Comparison of ENCODE assay signal across 1 cellular context in genomic region chr2:217797661-217798069, GRCh38.
TF ChIP-seq lines count a peak whose summit lies in the region.

No MANE protein-coding gene starts in this region.

TF ChIP-seq in K562, 482 proteins besides CTCF, POLR2A, EP300 and RAD21 (continued from another document and continues in another):
- TF ChIP-seq ZNF518B (CRISPR knock-in tag; IDR thresholded peaks at IDR 0.05) (no peak), TAF9B (IDR thresholded peaks at IDR 0.05; ENCODE audit: partially characterized antibody) (no peak), SMARCC2 (IDR thresholded peaks at IDR 0.05; ENCODE audit: low read depth) (no peak), RBM17 (IDR thresholded peaks at IDR 0.05; ENCODE audit: borderline replicate concordance, low read depth, low read length) (no peak), POLR3G (IDR thresholded peaks at IDR 0.05; ENCODE audit: extremely low read depth, insufficient read length, insufficient replicate concordance) (no peak), ARID1B (IDR thresholded peaks at IDR 0.05) (0 out of 2 replicates have a peak, but pooled peaks have one; percentile 14), HNRNPLL (IDR thresholded peaks at IDR 0.05; ENCODE audit: low read depth, low read length, poor library complexity, severe bottlenecking) (no peak), HCFC1 (IDR thresholded peaks at IDR 0.05; ENCODE audit: low read depth, low read length) (no peak), USF2 (CRISPR knock-in tag; IDR thresholded peaks at IDR 0.05) (no peak), STAG1 (CRISPR knock-in tag; IDR thresholded peaks at IDR 0.05; ENCODE audit: borderline replicate concordance) (no peak), GMEB1 (CRISPR knock-in tag; IDR thresholded peaks at IDR 0.05) (no peak), JUND (IDR thresholded peaks at IDR 0.05; ENCODE audit: borderline replicate concordance, low read depth, low read length) (peak; percentile 28; the same call in 1 of the 2 replicates), JUND (tag; IDR thresholded peaks at IDR 0.05; ENCODE audit: borderline replicate concordance, low read depth, low read length) (peak; percentile 61; the same call in 2 of the 3 replicates), LCOR (CRISPR knock-in tag; IDR thresholded peaks at IDR 0.05) (no peak), NFE2L1 (tag; IDR thresholded peaks at IDR 0.05; ENCODE audit: borderline replicate concordance, low read depth) (peak; percentile 55), HMG20A (CRISPR knock-in tag; conservative IDR thresholded peaks at IDR 0.05) (no peak), ZNF507 (tag; conservative IDR thresholded peaks at IDR 0.05) (no peak), NFIC (IDR thresholded peaks at IDR 0.05) (peak; percentile 88), NRF1 (conservative IDR thresholded peaks at IDR 0.05 in 1 of 2, IDR thresholded peaks at IDR 0.05 in 1 of 2) (0 out of 4 replicates have a peak, but pooled peaks of 1 of the 2 experiments have one; percentile 14), POLR2B (IDR thresholded peaks at IDR 0.05; ENCODE audit: low read depth, partially characterized antibody) (no peak), ZNF316 (IDR thresholded peaks at IDR 0.05) (peak; percentile 90), ATF1 (CRISPR knock-in tag; IDR thresholded peaks at IDR 0.05) (no peak), ATF1 (tag; IDR thresholded peaks at IDR 0.05) (no peak), ETV5 (CRISPR knock-in tag; IDR thresholded peaks at IDR 0.05; ENCODE audit: low read depth) (no peak), HDGF (IDR thresholded peaks at IDR 0.05) (no peak), HDAC1 (IDR thresholded peaks at IDR 0.05) (no peak), PTTG1 (tag; IDR thresholded peaks at IDR 0.05; ENCODE audit: low read depth) (no peak), ETS1 (conservative IDR thresholded peaks at IDR 0.05; ENCODE audit: control insufficient read depth, low read depth, low read length) (no peak), SIN3A (IDR thresholded peaks at IDR 0.05; ENCODE audit: borderline replicate concordance in 2 of 2, control insufficient read depth in 1 of 2, low read depth in 2 of 2, low read length in 2 of 2) (no peak)
- TF ChIP-seq, protein P1, sequence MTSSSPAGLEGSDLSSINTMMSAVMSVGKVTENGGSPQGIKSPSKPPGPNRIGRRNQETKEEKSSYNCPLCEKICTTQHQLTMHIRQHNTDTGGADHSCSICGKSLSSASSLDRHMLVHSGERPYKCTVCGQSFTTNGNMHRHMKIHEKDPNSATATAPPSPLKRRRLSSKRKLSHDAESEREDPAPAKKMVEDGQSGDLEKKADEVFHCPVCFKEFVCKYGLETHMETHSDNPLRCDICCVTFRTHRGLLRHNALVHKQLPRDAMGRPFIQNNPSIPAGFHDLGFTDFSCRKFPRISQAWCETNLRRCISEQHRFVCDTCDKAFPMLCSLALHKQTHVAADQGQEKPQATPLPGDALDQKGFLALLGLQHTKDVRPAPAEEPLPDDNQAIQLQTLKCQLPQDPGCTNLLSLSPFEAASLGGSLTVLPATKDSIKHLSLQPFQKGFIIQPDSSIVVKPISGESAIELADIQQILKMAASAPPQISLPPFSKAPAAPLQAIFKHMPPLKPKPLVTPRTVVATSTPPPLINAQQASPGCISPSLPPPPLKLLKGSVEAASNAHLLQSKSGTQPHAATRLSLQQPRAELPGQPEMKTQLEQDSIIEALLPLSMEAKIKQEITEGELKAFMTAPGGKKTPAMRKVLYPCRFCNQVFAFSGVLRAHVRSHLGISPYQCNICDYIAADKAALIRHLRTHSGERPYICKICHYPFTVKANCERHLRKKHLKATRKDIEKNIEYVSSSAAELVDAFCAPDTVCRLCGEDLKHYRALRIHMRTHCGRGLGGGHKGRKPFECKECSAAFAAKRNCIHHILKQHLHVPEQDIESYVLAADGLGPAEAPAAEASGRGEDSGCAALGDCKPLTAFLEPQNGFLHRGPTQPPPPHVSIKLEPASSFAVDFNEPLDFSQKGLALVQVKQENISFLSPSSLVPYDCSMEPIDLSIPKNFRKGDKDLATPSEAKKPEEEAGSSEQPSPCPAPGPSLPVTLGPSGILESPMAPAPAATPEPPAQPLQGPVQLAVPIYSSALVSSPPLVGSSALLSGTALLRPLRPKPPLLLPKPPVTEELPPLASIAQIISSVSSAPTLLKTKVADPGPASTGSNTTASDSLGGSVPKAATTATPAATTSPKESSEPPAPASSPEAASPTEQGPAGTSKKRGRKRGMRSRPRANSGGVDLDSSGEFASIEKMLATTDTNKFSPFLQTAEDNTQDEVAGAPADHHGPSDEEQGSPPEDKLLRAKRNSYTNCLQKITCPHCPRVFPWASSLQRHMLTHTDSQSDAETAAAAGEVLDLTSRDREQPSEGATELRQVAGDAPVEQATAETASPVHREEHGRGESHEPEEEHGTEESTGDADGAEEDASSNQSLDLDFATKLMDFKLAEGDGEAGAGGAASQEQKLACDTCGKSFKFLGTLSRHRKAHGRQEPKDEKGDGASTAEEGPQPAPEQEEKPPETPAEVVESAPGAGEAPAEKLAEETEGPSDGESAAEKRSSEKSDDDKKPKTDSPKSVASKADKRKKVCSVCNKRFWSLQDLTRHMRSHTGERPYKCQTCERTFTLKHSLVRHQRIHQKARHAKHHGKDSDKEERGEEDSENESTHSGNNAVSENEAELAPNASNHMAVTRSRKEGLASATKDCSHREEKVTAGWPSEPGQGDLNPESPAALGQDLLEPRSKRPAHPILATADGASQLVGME (CRISPR knock-in tag; IDR thresholded peaks at IDR 0.05) = no peak
- TF ChIP-seq, protein P2, sequence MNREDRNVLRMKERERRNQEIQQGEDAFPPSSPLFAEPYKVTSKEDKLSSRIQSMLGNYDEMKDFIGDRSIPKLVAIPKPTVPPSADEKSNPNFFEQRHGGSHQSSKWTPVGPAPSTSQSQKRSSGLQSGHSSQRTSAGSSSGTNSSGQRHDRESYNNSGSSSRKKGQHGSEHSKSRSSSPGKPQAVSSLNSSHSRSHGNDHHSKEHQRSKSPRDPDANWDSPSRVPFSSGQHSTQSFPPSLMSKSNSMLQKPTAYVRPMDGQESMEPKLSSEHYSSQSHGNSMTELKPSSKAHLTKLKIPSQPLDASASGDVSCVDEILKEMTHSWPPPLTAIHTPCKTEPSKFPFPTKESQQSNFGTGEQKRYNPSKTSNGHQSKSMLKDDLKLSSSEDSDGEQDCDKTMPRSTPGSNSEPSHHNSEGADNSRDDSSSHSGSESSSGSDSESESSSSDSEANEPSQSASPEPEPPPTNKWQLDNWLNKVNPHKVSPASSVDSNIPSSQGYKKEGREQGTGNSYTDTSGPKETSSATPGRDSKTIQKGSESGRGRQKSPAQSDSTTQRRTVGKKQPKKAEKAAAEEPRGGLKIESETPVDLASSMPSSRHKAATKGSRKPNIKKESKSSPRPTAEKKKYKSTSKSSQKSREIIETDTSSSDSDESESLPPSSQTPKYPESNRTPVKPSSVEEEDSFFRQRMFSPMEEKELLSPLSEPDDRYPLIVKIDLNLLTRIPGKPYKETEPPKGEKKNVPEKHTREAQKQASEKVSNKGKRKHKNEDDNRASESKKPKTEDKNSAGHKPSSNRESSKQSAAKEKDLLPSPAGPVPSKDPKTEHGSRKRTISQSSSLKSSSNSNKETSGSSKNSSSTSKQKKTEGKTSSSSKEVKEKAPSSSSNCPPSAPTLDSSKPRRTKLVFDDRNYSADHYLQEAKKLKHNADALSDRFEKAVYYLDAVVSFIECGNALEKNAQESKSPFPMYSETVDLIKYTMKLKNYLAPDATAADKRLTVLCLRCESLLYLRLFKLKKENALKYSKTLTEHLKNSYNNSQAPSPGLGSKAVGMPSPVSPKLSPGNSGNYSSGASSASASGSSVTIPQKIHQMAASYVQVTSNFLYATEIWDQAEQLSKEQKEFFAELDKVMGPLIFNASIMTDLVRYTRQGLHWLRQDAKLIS (CRISPR knock-in tag; IDR thresholded peaks at IDR 0.05) = no peak
- TF ChIP-seq, protein P3, sequence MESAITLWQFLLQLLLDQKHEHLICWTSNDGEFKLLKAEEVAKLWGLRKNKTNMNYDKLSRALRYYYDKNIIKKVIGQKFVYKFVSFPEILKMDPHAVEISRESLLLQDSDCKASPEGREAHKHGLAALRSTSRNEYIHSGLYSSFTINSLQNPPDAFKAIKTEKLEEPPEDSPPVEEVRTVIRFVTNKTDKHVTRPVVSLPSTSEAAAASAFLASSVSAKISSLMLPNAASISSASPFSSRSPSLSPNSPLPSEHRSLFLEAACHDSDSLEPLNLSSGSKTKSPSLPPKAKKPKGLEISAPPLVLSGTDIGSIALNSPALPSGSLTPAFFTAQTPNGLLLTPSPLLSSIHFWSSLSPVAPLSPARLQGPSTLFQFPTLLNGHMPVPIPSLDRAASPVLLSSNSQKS (CRISPR knock-in tag; IDR thresholded peaks at IDR 0.05) = no peak
- TF ChIP-seq, protein P4, sequence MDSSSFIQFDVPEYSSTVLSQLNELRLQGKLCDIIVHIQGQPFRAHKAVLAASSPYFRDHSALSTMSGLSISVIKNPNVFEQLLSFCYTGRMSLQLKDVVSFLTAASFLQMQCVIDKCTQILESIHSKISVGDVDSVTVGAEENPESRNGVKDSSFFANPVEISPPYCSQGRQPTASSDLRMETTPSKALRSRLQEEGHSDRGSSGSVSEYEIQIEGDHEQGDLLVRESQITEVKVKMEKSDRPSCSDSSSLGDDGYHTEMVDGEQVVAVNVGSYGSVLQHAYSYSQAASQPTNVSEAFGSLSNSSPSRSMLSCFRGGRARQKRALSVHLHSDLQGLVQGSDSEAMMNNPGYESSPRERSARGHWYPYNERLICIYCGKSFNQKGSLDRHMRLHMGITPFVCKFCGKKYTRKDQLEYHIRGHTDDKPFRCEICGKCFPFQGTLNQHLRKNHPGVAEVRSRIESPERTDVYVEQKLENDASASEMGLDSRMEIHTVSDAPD (CRISPR knock-in tag; IDR thresholded peaks at IDR 0.05) = no peak
- TF ChIP-seq, protein P5, sequence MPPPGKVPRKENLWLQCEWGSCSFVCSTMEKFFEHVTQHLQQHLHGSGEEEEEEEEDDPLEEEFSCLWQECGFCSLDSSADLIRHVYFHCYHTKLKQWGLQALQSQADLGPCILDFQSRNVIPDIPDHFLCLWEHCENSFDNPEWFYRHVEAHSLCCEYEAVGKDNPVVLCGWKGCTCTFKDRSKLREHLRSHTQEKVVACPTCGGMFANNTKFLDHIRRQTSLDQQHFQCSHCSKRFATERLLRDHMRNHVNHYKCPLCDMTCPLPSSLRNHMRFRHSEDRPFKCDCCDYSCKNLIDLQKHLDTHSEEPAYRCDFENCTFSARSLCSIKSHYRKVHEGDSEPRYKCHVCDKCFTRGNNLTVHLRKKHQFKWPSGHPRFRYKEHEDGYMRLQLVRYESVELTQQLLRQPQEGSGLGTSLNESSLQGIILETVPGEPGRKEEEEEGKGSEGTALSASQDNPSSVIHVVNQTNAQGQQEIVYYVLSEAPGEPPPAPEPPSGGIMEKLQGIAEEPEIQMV (tag; conservative IDR thresholded peaks at IDR 0.05; ENCODE audit: low read depth) = 0 out of 2 replicates have a peak, but pooled peaks have one; percentile 15
- TF ChIP-seq, protein P6, sequence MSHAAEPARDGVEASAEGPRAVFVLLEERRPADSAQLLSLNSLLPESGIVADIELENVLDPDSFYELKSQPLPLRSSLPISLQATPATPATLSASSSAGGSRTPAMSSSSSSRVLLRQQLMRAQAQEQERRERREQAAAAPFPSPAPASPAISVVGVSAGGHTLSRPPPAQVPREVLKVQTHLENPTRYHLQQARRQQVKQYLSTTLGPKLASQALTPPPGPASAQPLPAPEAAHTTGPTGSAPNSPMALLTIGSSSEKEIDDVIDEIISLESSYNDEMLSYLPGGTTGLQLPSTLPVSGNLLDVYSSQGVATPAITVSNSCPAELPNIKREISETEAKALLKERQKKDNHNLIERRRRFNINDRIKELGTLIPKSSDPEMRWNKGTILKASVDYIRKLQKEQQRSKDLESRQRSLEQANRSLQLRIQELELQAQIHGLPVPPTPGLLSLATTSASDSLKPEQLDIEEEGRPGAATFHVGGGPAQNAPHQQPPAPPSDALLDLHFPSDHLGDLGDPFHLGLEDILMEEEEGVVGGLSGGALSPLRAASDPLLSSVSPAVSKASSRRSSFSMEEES (CRISPR knock-in tag; IDR thresholded peaks at IDR 0.05) = no peak
